In the genomic region with DNA sequence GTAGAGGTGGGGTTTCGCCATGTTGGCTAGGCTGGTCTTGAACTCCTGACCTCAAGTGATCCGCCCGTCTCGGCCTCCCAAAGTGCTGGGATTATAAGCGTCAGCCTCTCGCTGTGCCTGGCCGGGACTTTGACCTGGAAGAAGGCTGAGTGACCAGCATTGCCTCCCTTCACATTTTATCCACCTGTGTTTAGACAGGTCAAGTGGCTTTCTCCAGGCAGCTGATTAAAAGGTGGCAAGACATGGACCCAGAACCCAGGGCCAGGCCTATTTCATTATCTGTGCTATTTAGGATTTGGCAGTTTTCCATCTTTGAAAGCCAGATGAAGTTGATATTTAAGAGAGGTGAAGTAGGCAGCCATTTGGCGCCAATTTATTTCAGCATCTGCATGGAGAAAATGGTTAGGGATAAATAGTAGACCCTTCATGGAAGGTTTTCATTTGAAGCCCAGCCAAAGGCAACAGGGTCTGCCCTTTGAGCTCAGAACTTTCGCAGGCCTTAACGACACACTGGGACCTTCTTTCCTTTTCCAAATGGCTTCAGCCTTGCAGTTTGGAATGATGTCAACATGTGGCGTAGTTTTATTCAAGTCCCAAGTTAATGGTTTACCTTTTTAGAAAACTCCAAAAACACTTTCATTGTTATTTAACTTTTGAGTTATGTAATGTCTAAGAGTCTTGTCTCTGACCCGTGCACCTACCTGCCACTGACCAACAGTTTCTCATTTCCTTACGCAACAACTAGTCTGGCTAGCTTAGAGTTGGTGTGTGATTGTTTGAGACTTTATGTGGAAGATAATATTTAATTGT, we compare ENCODE assay signal across 15 cellular contexts. TPM values are rescaled to one million over a fixed set of nuclear protein-coding genes. Genes with fewer than 3 reads are reported as not detected.
DNase-seq lines count a peak whose midpoint lies in the region; ATAC-seq, FAIRE-seq and TF ChIP-seq lines count a peak whose summit lies in the region.
"Had no signal": no experiment of that assay in that cellular context is flagged by ENCODE, and none has a peak within 500 bp of the region (broad histone marks: within the 10 kb centered on the region; RNA-seq: fewer than 3 reads in every experiment).

No MANE protein-coding gene starts in this region.

- H3K4me1 ChIP-seq in K562 (replicated peaks in 1 of 2; ENCODE audit: control insufficient read depth in 2 of 2, insufficient read depth in 2 of 2, low read length in 2 of 2) = peaks cover 13 to 50% of the 10 kb centered on the region in 2 experiments
- H3K4me1 ChIP-seq in HepG2 (ENCODE audit: insufficient read depth, low read length) = peaks cover 62% of the 10 kb centered on the region
- peaks cover 17 to 51% (median 42%) of the 10 kb centered on the region in 4 donors for H3K4me1 ChIP-seq in upper lobe of left lung

- no peak for TF ChIP-seq EP300 in K562 (IDR thresholded peaks at IDR 0.05; ENCODE audit: low read length)
- peak in 1 of 2 experiments; percentile 74; a peak in 2 of 4 replicates for TF ChIP-seq EP300 in HepG2 (IDR thresholded peaks at IDR 0.05; ENCODE audit: low read depth in 2 of 2, low read length in 2 of 2)
- no peak for TF ChIP-seq EP300 in HepG2 (CRISPR knock-in tag; IDR thresholded peaks at IDR 0.05; ENCODE audit: borderline replicate concordance)
- TF ChIP-seq EP300 in upper lobe of left lung (IDR thresholded peaks at IDR 0.05) = peak in 1 of 4 donors; percentile 73

- CTCF ChIA-PET in K562 (lab: Yijun Ruan, JAX; ENCODE audit: low intra/inter-chr PET ratio) = no interaction called here
- CTCF ChIA-PET in HepG2 (lab: Yijun Ruan, JAX; ENCODE audit: low intra/inter-chr PET ratio, low total read pairs) = no interaction called here

- no peak overlapping the region for H3K4me2 ChIP-seq in K562 (ENCODE audit: insufficient read depth, low read length)
- H3K4me2 ChIP-seq in HepG2 (ENCODE audit: low read depth, low read length) = peak overlapping the region; percentile 40

- POLR2A ChIA-PET in K562 (lab: Yijun Ruan, JAX) (no interaction called here), HepG2 (lab: Yijun Ruan, JAX) (interaction anchor here (1.0 to 1.5 kb wide), 5 partner anchors 9 to 108 kb away, joined by 3 to 19 read pairs (median 17); partner anchors contain the start of gene DAPK1)

- H4K20me1 ChIP-seq in K562 (replicated peaks; ENCODE audit: control insufficient read depth, insufficient read depth, low read length) (no peaks in the 10 kb centered on the region), HepG2 (ENCODE audit: insufficient read depth, low read length) (no peaks in the 10 kb centered on the region; the same call in 1 of the 2 replicates)

- DNase-seq in NCI-H1092 treated with DMSO at 0.1 percent for 48 hours (lab: John Stamatoyannopoulos, UW) (peak; percentile 8), NCI-H1092 (lab: John Stamatoyannopoulos, UW) (no peak), K562 (ENCODE audit: extremely low read depth in 1 of 4, low spot score in 3 of 4) (no peak), HepG2 (ENCODE audit: low spot score) (peak; percentile 96), upper lobe of left lung (peak in 1 of 2 donors; percentile 44), hippocampal formation (lab: John Stamatoyannopoulos, UW) (no peak), COLO668 (lab: John Stamatoyannopoulos, UW; ENCODE audit: unreplicated experiment) (no peak)
- no peak for DNase-seq in activated CD4-positive, alpha-beta T cell treated with anti-CD3 and anti-CD28 coated beads, Interleukin-2, amount 50 U/mL, for 4 hours
- DNase-seq: NCI-H1694 treated with DMSO at 0.1 percent for 48 hours, NCI-H774, Peyer's patch, Right ventricle myocardium superior had no signal

- FAIRE-seq in K562 (lab: Jason Lieb, UNC) (no peak), HepG2 (lab: Jason Lieb, UNC) (peak; percentile 98)
- FAIRE-seq: H54 had no signal

- in situ Hi-C loops in K562 (cut with MboI) (no loop called here), HepG2 (cut with HindIII; ENCODE audit: extremely low pct_ligation_motif_present, low pct_unique_long_range_greater_than_20kb) (no loop called here)

- H3K27ac ChIP-seq in K562 (ENCODE audit: extremely low read depth, low read depth, low read length) (no peak overlapping the region), HepG2 (ENCODE audit: extremely low read length, insufficient read depth, low read length) (peak overlapping the region; percentile 72), upper lobe of left lung (peak overlapping the region in 3 of 4 donors; percentile 26 to 75 (median 55))
- H3K27ac ChIP-seq: 22Rv1, Peyer's patch had no signal

- no peak for TF ChIP-seq CTCF in K562 (IDR thresholded peaks at IDR 0.05 in 2 of 3, conservative IDR thresholded peaks at IDR 0.05 in 1 of 3; ENCODE audit: insufficient read depth in 2 of 3, low read depth in 1 of 3, low read length in 3 of 3)
- peak; percentile 41 for TF ChIP-seq CTCF in HepG2 (CRISPR knock-in tag; IDR thresholded peaks at IDR 0.05)
- TF ChIP-seq CTCF in upper lobe of left lung (IDR thresholded peaks at IDR 0.05) = no peak

- ATAC-seq in K562 (no peak), HepG2 (peak; percentile 81), upper lobe of left lung (ENCODE audit: low FRiP score in 2 of 2) (peak in 1 of 2 donors; percentile 62)
- ATAC-seq: SK-N-SH treated with all-trans-retinoic acid at 6 μM for 48 hours had no signal

- no TSS peak for BruUV-seq in K562 (replicated peaks; lab: Mats Ljungman, UMichigan)
- BruUV-seq in HepG2 (replicated peaks; lab: Mats Ljungman, UMichigan) = TSS peak; percentile 92

- no peak overlapping the region for H3K4me3 ChIP-seq in K562
- no peak overlapping the region for H3K4me3 ChIP-seq in HepG2 (replicated peaks in 1 of 3; ENCODE audit: insufficient read depth in 1 of 3, low read depth in 2 of 3, low read length in 3 of 3)
- H3K4me3 ChIP-seq in upper lobe of left lung = no peak overlapping the region
- H3K4me3 ChIP-seq: Peyer's patch had no signal

- H3K9me3 ChIP-seq in K562 (replicated peaks; ENCODE audit: control insufficient read depth, insufficient read depth, low read depth, low read length) (no peaks in the 10 kb centered on the region), HepG2 (ENCODE audit: low read length) (no peaks in the 10 kb centered on the region), upper lobe of left lung (no peaks in the 10 kb centered on the region)
- H3K9me3 ChIP-seq: Peyer's patch had no signal

- TF ChIP-seq POLR2A in K562 (conservative IDR thresholded peaks at IDR 0.05) (no peak), HepG2 (IDR thresholded peaks at IDR 0.05; ENCODE audit: insufficient read depth in 1 of 2, low read depth in 2 of 2, low read length in 2 of 2) (no peak), upper lobe of left lung (IDR thresholded peaks at IDR 0.05) (no peak)

- peaks cover 45% of the 10 kb centered on the region for H3K36me3 ChIP-seq in K562 (ENCODE audit: control insufficient read depth, insufficient read depth, low read length)
- peaks cover 3 to 11% of the 10 kb centered on the region in 2 experiments; a peak in 4 of 5 replicates for H3K36me3 ChIP-seq in HepG2 (replicated peaks in 1 of 2; ENCODE audit: control insufficient read depth in 1 of 2, insufficient read depth in 2 of 2, low read length in 2 of 2)
- H3K36me3 ChIP-seq in upper lobe of left lung = no peaks in the 10 kb centered on the region
- H3K36me3 ChIP-seq: Peyer's patch had no signal

- intact Hi-C loops in K562 (cut with micrococcal nuclease) (no loop called here), HepG2 (cut with micrococcal nuclease; ENCODE audit: unreplicated experiment) (loop anchor here (2.0 kb wide), 1 partner anchor 65 kb away; no protein-coding TSS in a partner anchor)

- H3K79me2 ChIP-seq in K562 (ENCODE audit: control insufficient read depth, insufficient read depth, low read length) (peaks cover 51% of the 10 kb centered on the region), HepG2 (ENCODE audit: insufficient read depth, low read length) (peaks cover 34% of the 10 kb centered on the region)

- no peaks in the 10 kb centered on the region for H3K27me3 ChIP-seq in K562 (ENCODE audit: control insufficient read depth in 2 of 2, insufficient read depth in 2 of 2, low read length in 2 of 2)
- no peaks in the 10 kb centered on the region for H3K27me3 ChIP-seq in HepG2 (ENCODE audit: control insufficient read depth in 1 of 2, insufficient read depth in 2 of 2, low read length in 2 of 2)
- no peaks in the 10 kb centered on the region for H3K27me3 ChIP-seq in upper lobe of left lung
- H3K27me3 ChIP-seq: Peyer's patch had no signal

- TF ChIP-seq RAD21 in K562 (CRISPR knock-in tag; conservative IDR thresholded peaks at IDR 0.05 in 1 of 2, IDR thresholded peaks at IDR 0.05 in 1 of 2) (no peak), HepG2 (CRISPR knock-in tag; IDR thresholded peaks at IDR 0.05) (no peak)

- 84% methylated on average over 12 of the region's 13 CpGs for WGBS in K562 (ENCODE audit: insufficient coverage, low coverage, missing lambda C conversion rate)
- WGBS in HepG2 (ENCODE audit: low lambda C conversion rate) = 24% methylated on average over 13 of the region's 13 CpGs
- WGBS in upper lobe of left lung, 2 donors = 79 to 86% methylated on average over 13 of the region's 13 CpGs

- H2AFZ ChIP-seq in K562 (ENCODE audit: low read depth, low read length) = no peak overlapping the region
- H2AFZ ChIP-seq in HepG2 (ENCODE audit: low read length) = no peak overlapping the region

- H3K9me1 ChIP-seq in K562 (ENCODE audit: control insufficient read depth, insufficient read depth, low read length) = no peaks in the 10 kb centered on the region

- no peak overlapping the region for H3K9ac ChIP-seq in K562 (ENCODE audit: insufficient read depth in 1 of 2, low read depth in 2 of 2, low read length in 2 of 2)
- H3K9ac ChIP-seq in HepG2 (ENCODE audit: insufficient read depth, low read depth, low read length) = peak overlapping the region; percentile 32

RNA-seq across cellular contexts. Expression of gene DAPK1, which starts 8.4 kb away (rescaled TPM):
- 163 and 217 TPM in 2 replicates for total RNA-seq in K562 (2011; cell fraction: chromatin; rRNA removed; ENCODE audit: low replicate concordance)
- 76.1 and 78.2 TPM in 2 replicates for total RNA-seq in K562 (2011; cell fraction: nucleolus; rRNA removed)
- total RNA-seq in K562 (2011; cell fraction: nucleoplasm; rRNA removed) = 82.8 and 97.2 TPM in 2 replicates
- 13.3 and 16.5 TPM in 2 replicates for total RNA-seq in K562 (2014; rRNA removed)
- 11.7 and 13.4 TPM in 2 replicates for total RNA-seq in K562 (2014; rRNA removed; fragmentation: Illumina TruSeq; extraction: Trizol)
- total RNA-seq in K562 (2015; rRNA removed; fragmentation: Illumina TruSeq; extraction: Trizol) = 13.8 and 18.3 TPM in 2 replicates
- 24.4 and 27.5 TPM in 2 replicates for total RNA-seq in K562 (2021)
- 26.4 and 28.2 TPM in 2 replicates for polyA plus RNA-seq in K562 (2011; rRNA removed)
- 15.2 and 15.5 TPM in 2 replicates for polyA plus RNA-seq in K562 (2011; cell fraction: cytosol; rRNA removed)
- polyA plus RNA-seq in K562 (2011; cell fraction: nucleus; rRNA removed) = 89.0 and 97.1 TPM in 2 replicates
- 19.8 and 27.2 TPM in 2 replicates for polyA plus RNA-seq in K562 (2012)
- polyA plus RNA-seq in K562 (2014; fragmentation: Illumina TruSeq; extraction: Trizol) = 15.8 and 16.5 TPM in 2 replicates
- 1 to 10 TPM; 1.7 to 2.3 TPM for polyA plus RNA-seq in K562 (2014; fragmentation: Nextera tagmentation; extraction: Ambion mirVana)
- 14.3 and 17.9 TPM in 2 replicates for polyA plus RNA-seq in K562 (2014; rRNA removed)
- polyA minus RNA-seq in K562 (2011; rRNA and poly(A)+ RNA removed) = 53.9 and 65.5 TPM in 2 replicates
- polyA minus RNA-seq in K562 (2011; cell fraction: cytosol; rRNA and poly(A)+ RNA removed) = 19.3 and 20.4 TPM in 2 replicates
- 82.0 and 106 TPM in 2 replicates for polyA minus RNA-seq in K562 (2011; cell fraction: nucleus; rRNA and poly(A)+ RNA removed)
- total RNA-seq in HepG2 (2016; rRNA removed; fragmentation: Illumina TruSeq; extraction: Trizol) = 34.0 and 35.9 TPM in 2 replicates
- total RNA-seq in HepG2 (2016; cell fraction: cytosol; rRNA removed; fragmentation: Illumina TruSeq; extraction: Trizol; ENCODE audit: low read depth) = 9.8 and 10.3 TPM in 2 replicates
- total RNA-seq in HepG2 (2016; cell fraction: insoluble cytoplasmic fraction; rRNA removed; fragmentation: Illumina TruSeq; extraction: Trizol) = 31.5 and 34.0 TPM in 2 replicates
- 20.5 and 22.7 TPM in 2 replicates for total RNA-seq in HepG2 (2016; cell fraction: membrane; rRNA removed; fragmentation: Illumina TruSeq; extraction: Trizol)
- total RNA-seq in HepG2 (2016; cell fraction: nucleus; rRNA removed; fragmentation: Illumina TruSeq; extraction: Trizol) = 55.4 and 57.3 TPM in 2 replicates
- 29.7 and 35.7 TPM in 2 replicates for polyA plus RNA-seq in HepG2 (2011; rRNA removed)
- polyA plus RNA-seq in HepG2 (2011; cell fraction: cytosol; rRNA removed) = 13.7 and 17.4 TPM in 2 replicates
- polyA plus RNA-seq in HepG2 (2011; cell fraction: nucleus; rRNA removed) = 118 and 123 TPM in 2 replicates
- polyA plus RNA-seq in HepG2 (2012) = 22.5 and 22.9 TPM in 2 replicates
- 2.1 and 3.1 TPM in 2 replicates for polyA plus RNA-seq in HepG2 (2016; cell fraction: cytosol; fragmentation: Illumina TruSeq; extraction: Trizol; ENCODE audit: low read depth)
- polyA plus RNA-seq in HepG2 (2016; cell fraction: insoluble cytoplasmic fraction; fragmentation: Illumina TruSeq; extraction: Trizol; ENCODE audit: low read depth) = 22.5 and 24.6 TPM in 2 replicates
- polyA plus RNA-seq in HepG2 (2016; cell fraction: membrane; fragmentation: Illumina TruSeq; extraction: Trizol; ENCODE audit: low read depth) = 6.5 and 7.3 TPM in 2 replicates
- polyA plus RNA-seq in HepG2 (2016; cell fraction: nucleus; fragmentation: Illumina TruSeq; extraction: Trizol; ENCODE audit: insufficient read depth, low read depth) = 54.2 and 58.8 TPM in 2 replicates
- polyA minus RNA-seq in HepG2 (2011; rRNA and poly(A)+ RNA removed; ENCODE audit: low replicate concordance) = 25.2 and 80.2 TPM in 2 replicates
- polyA minus RNA-seq in HepG2 (2011; cell fraction: cytosol; rRNA and poly(A)+ RNA removed) = 15.7 and 16.1 TPM in 2 replicates
- 128 and 136 TPM in 2 replicates for polyA minus RNA-seq in HepG2 (2011; cell fraction: nucleus; rRNA and poly(A)+ RNA removed)
- 100 to 1,000 TPM; 125 to 334 (median 213) TPM for total RNA-seq in upper lobe of left lung

Comparison
In these comparisons a context has a peak if more than half of its experiments do, and no peak if none do; other contexts are left out.
1. DNase-seq: peak in NCI-H1092 treated with DMSO at 0.1 percent for 48 hours (single experiment) and HepG2 (single experiment); none in NCI-H1092 (single experiment), K562 (0 of 4), activated CD4-positive, alpha-beta T cell treated with anti-CD3 and anti-CD28 coated beads, Interleukin-2, amount 50 U/mL, for 4 hours (0 of 2), hippocampal formation (0 of 2) and COLO668 (single experiment).